8 cellular contexts compared by ENCODE assay signal in genomic region chr18:48928787-48929186, GRCh38. TPM values are rescaled to one million over a fixed set of nuclear protein-coding genes. Genes with fewer than 3 reads are reported as not detected.
DNase-seq lines count a peak whose midpoint lies in the region; ATAC-seq and TF ChIP-seq lines count a peak whose summit lies in the region.

No MANE protein-coding gene starts in this region.

- H3K4me1 ChIP-seq in adrenal gland (replicated peaks in 1 of 2): peaks cover 93 to 95% of the 10 kb centered on the region in 2 donors

- POLR2A ChIA-PET in T-cell (lab: Charles Lee): interaction anchor here in 1 of 2 donors (1.0 kb wide), 3 partner anchors 12 to 24 kb away, joined by 4 to 17 read pairs (median 6); no protein-coding TSS in a partner anchor

- no peak for TF ChIP-seq CTCF in adrenal gland (IDR thresholded peaks at IDR 0.05)

- CTCF ChIA-PET in T-cell (lab: Charles Lee): interaction anchor here (0.5 to 0.7 kb wide), 3 partner anchors 12 to 915 kb away, joined by 3 to 5 read pairs (median 3); no protein-coding TSS in a partner anchor

- ATAC-seq in GM21423 (IDR thresholded peaks at IDR 0.05; ENCODE audit: unreplicated experiment) (peak; percentile 69), T-cell (replicated peaks in 1 of 4) (peak; percentile 91 to 96 (median 94))

- H3K9me3 ChIP-seq in adrenal gland (replicated peaks in 1 of 3): no peaks in the 10 kb centered on the region

- H3K27ac ChIP-seq in adrenal gland: peak overlapping the region in 4 of 5 donors; percentile 41 to 85 (median 66)

- in situ Hi-C loops in KBM-7 (cut with MboI; ENCODE audit: low pct_unique_long_range_greater_than_20kb, low sequenced_read_pairs): no loop called here

- H3K27me3 ChIP-seq in adrenal gland: no peaks in the 10 kb centered on the region

- TF ChIP-seq POLR2A in adrenal gland (IDR thresholded peaks at IDR 0.05): peak in 1 of 2 donors; percentile 22

- H3K9me3 Mint-ChIP-seq in T-cell: no peaks in the 10 kb centered on the region

- DNase-seq in D341Med (ENCODE audit: low spot score): peak; percentile 54
- DNase-seq in KBM-7: peak; percentile 56
- peak; percentile 37 to 87 (median 72) for DNase-seq in T-cell
- DNase-seq in adrenal gland: peak in 4 of 7 donors; percentile 40 to 88 (median 66)
- peak; percentile 65 for DNase-seq in iris pigment epithelial cell (ENCODE audit: low read depth)
- DNase-seq in stimulated activated CD4-positive, alpha-beta T cell treated with anti-CD3 and anti-CD28 coated beads, Interleukin-4, amount 100 ng/mL, for 1 hour: peak; percentile 68
- no peak for DNase-seq in HCEC 1CT

- H3K4me1 Mint-ChIP-seq in T-cell: peaks cover 94 to 98% (median 97%) of the 10 kb centered on the region in 3 donors

- 21 to 27% (median 24%) methylated on average over 5 to 9 of the region's 9 CpGs for WGBS in adrenal gland, 4 donors

- H3K27ac Mint-ChIP-seq in T-cell: peak overlapping the region; percentile 65 to 81

- no peak overlapping the region for H3K4me3 ChIP-seq in adrenal gland

- peak overlapping the region; percentile 58 to 73 (median 69) for H3K4me3 Mint-ChIP-seq in T-cell

- no peaks in the 10 kb centered on the region for H3K27me3 Mint-ChIP-seq in T-cell

- H3K36me3 ChIP-seq in adrenal gland (replicated peaks in 1 of 2): no peaks in the 10 kb centered on the region

- H3K36me3 Mint-ChIP-seq in T-cell: peaks cover 7% of the 10 kb centered on the region

- intact Hi-C loops in adrenal gland (cut with DNase I): no loop called here

RNA-seq across cellular contexts. Expression of gene SMAD7, which starts 22.0 kb away (rescaled TPM):
- 100 to 1,000 TPM in 1 of 5 donors, 10 to 100 TPM in 4; 28.5 to 138 (median 57.7) TPM for total RNA-seq in T-cell
- total RNA-seq in adrenal gland: 10 to 100 TPM; 14.5 to 68.3 (median 25.5) TPM
- 10 to 100 TPM in 1 of 3 donors, 1 to 10 TPM in 2; 6.1 to 12.6 (median 8.2) TPM for polyA plus RNA-seq in adrenal gland
